In genomic region chr9:113463418-113464285, GRCh38 we compare ENCODE assay signal across 8 cellular contexts. TPM values are rescaled to one million over a fixed set of nuclear protein-coding genes. Genes with fewer than 3 reads are reported as not detected.
DNase-seq lines count a peak whose midpoint lies in the region; ATAC-seq and TF ChIP-seq lines count a peak whose summit lies in the region.

Gene RGS3 (plus strand): TSS chr9:113463727. CDS start chr9:113463803, 76 bp downstream.

- CTCF ChIA-PET in GM10248 (lab: Yijun Ruan, JAX): interaction anchor here (1.0 to 2.8 kb wide), 6 partner anchors 10 to 195 kb away, joined by 3 to 8 read pairs (median 4); partner anchors contain the start of gene ALAD

- ATAC-seq in right lobe of liver (peak; percentile 87 to 95 (median 90)), HG02885 (IDR thresholded peaks at IDR 0.05; ENCODE audit: poor library complexity, unreplicated experiment) (no peak)

- no peak within 1 kb of the TSS for H3K27ac ChIP-seq in HUES6 (ENCODE audit: low read depth, low read length)
- peak within 1 kb of the TSS in 1 of 3 donors; percentile 74 for H3K27ac ChIP-seq in right lobe of liver
- H3K27ac ChIP-seq in tibial artery: peak within 1 kb of the TSS; percentile 79 to 82

- peak in 1 of 4 donors; percentile 12 for TF ChIP-seq CTCF in right lobe of liver (IDR thresholded peaks at IDR 0.05)
- peak in 1 of 2 experiments; percentile 26 for TF ChIP-seq CTCF in tibial artery (IDR thresholded peaks at IDR 0.05)
- no peak for TF ChIP-seq CTCF in GM10248 (IDR thresholded peaks at IDR 0.05; ENCODE audit: control extremely low read depth, extremely low read depth, low read depth, missing control alignments)

- H3K36me3 ChIP-seq in HUES6 (ENCODE audit: control insufficient read depth, insufficient read depth, low read length): no peaks in the 10 kb centered on the region
- H3K36me3 ChIP-seq in right lobe of liver: no peaks in the 10 kb centered on the region
- H3K36me3 ChIP-seq in tibial artery: no peaks in the 10 kb centered on the region

- H3K27me3 ChIP-seq in HUES6 (ENCODE audit: control insufficient read depth, insufficient read depth, low read length) (peaks cover 42% of the 10 kb centered on the region), right lobe of liver (no peaks in the 10 kb centered on the region), tibial artery (no peaks in the 10 kb centered on the region)

- H3K9me3 ChIP-seq in HUES6 (ENCODE audit: control insufficient read depth, insufficient read depth, low read depth, low read length): no peaks in the 10 kb centered on the region
- H3K9me3 ChIP-seq in right lobe of liver: no peaks in the 10 kb centered on the region
- no peaks in the 10 kb centered on the region for H3K9me3 ChIP-seq in tibial artery

- peak within 1 kb of the TSS; percentile 71 for H3K9ac ChIP-seq in HUES6 (ENCODE audit: low read length)

- DNase-seq in NCI-H526 treated with DMSO at 0.1 percent for 48 hours (lab: John Stamatoyannopoulos, UW): peak; percentile 57
- DNase-seq in cortex of kidney (lab: John Stamatoyannopoulos, UW): peak; percentile 47
- DNase-seq in right lobe of liver: peak; percentile 75 to 85 (median 85)
- peak in 1 of 2 donors; percentile 84 for DNase-seq in tibial artery
- no peak for DNase-seq in GM10248 (ENCODE audit: extremely low spot score)
- no peak for DNase-seq in Kasumi-1 (lab: John Stamatoyannopoulos, UW)

- TF ChIP-seq POLR2A in right lobe of liver (IDR thresholded peaks at IDR 0.05): peak; percentile 18

- POLR2A ChIA-PET in GM10248 (lab: Yijun Ruan, JAX): no interaction called here

- WGBS in right lobe of liver (ENCODE audit: insufficient coverage, low coverage, low lambda C conversion rate, missing lambda C conversion rate): 44% methylated on average over 16 of the region's 55 CpGs

- H3K4me1 ChIP-seq in HUES6 (ENCODE audit: control insufficient read depth, insufficient read depth, low read length) (peaks cover 18% of the 10 kb centered on the region), right lobe of liver (peaks cover 0 to 30% (median 8%) of the 10 kb centered on the region in 4 donors), tibial artery (peaks cover 0 to 47% (median 14%) of the 10 kb centered on the region in 4 donors)

- peak within 1 kb of the TSS; percentile 84 for H3K4me3 ChIP-seq in HUES6 (ENCODE audit: low read depth, low read length)
- peak within 1 kb of the TSS; percentile 40 to 65 (median 49) for H3K4me3 ChIP-seq in right lobe of liver
- peak within 1 kb of the TSS; percentile 59 to 70 for H3K4me3 ChIP-seq in tibial artery

- intact Hi-C loops in right lobe of liver (cut with DNase I): no loop called here
- intact Hi-C loops in tibial artery (cut with DNase I; ENCODE audit: low total_unique reads): no loop called here

RNA-seq across cellular contexts. Expression of gene RGS3, which starts in this region (rescaled TPM):
- 10 to 100 TPM; 19.0 to 60.3 (median 31.0) TPM for total RNA-seq in right lobe of liver

Comparison
In these comparisons a context has a peak if more than half of its experiments do, and no peak if none do; other contexts are left out.
1. DNase-seq: peak in NCI-H526 treated with DMSO at 0.1 percent for 48 hours (single experiment), cortex of kidney (single experiment) and right lobe of liver (3 of 3); none in GM10248 (single experiment) and Kasumi-1 (0 of 2).
2. Peak in every context shown above with its lines, with median percentiles within 50 percentile points of each other: H3K4me3 ChIP-seq.